ENCODE assay signal across 14 cellular contexts in genomic region chr10:103580422-103580821, GRCh38.
"Had no signal": no experiment of that assay in that cellular context is flagged by ENCODE, and none has a peak within 500 bp of the region (broad histone marks: within the 10 kb centered on the region; RNA-seq: fewer than 3 reads in every experiment).

No MANE protein-coding gene starts in this region.

- H3K4me3 Mint-ChIP-seq: activated T-helper 17 cell treated with anti-CD3 and anti-CD28 coated beads, Interleukin-2, amount 50 U/mL, for 72 hours; dendritic cell treated with granulocyte-macrophage colony-stimulating factor and Interleukin-4, amounts not matched to agents 40 ng/mL and 50 ng/mL, for 4 days; endodermal cell had no signal

- H3K4me3 ChIP-seq: hepatocyte, sigmoid colon, stomach had no signal

- DNase-seq: activated CD4-positive, alpha-beta T cell treated with anti-CD3 and anti-CD28 coated beads, Interleukin-2, amount 50 U/mL, for 1 hour; activated CD4-positive, CD25-positive, alpha-beta regulatory T cell; activated naive CD4-positive, alpha-beta T cell treated with Interleukin-2 at 50 U/mL for 16 hours; activated T-cell treated with anti-CD3 and anti-CD28 coated beads for 4 hours; sigmoid colon; stimulated activated CD4-positive, alpha-beta T cell treated with anti-CD3 and anti-CD28 coated beads, Interleukin-12 subunit alpha, Interleukin-12 subunit beta, amount 100 ng/mL, for 4 hours; stimulated activated CD4-positive, alpha-beta T cell treated with anti-CD3 and anti-CD28 coated beads, Interleukin-2, amount 100 ng/mL, for 24 hours; stomach had no signal

- H3K9me3 ChIP-seq: sigmoid colon had no signal

- H3K27ac ChIP-seq: hepatocyte, sigmoid colon, stomach had no signal

- H3K79me2 ChIP-seq: hepatocyte had no signal

- ATAC-seq: activated T-helper 17 cell treated with anti-CD3 and anti-CD28 coated beads, Interleukin-2, amount 50 U/mL, for 72 hours had no signal

- H2AFZ ChIP-seq: hepatocyte had no signal

- H3K4me1 Mint-ChIP-seq: activated T-helper 17 cell treated with anti-CD3 and anti-CD28 coated beads, Interleukin-2, amount 50 U/mL, for 72 hours had no signal

- H3K4me2 ChIP-seq: hepatocyte had no signal

- H3K27me3 ChIP-seq: hepatocyte had no signal

- H3K27ac Mint-ChIP-seq: activated T-helper 17 cell treated with anti-CD3 and anti-CD28 coated beads, Interleukin-2, amount 50 U/mL, for 72 hours; dendritic cell treated with granulocyte-macrophage colony-stimulating factor and Interleukin-4, amounts not matched to agents 40 ng/mL and 50 ng/mL, for 4 days; endodermal cell had no signal

- H3K9me3 Mint-ChIP-seq: activated T-helper 17 cell treated with anti-CD3 and anti-CD28 coated beads, Interleukin-2, amount 50 U/mL, for 72 hours; dendritic cell treated with granulocyte-macrophage colony-stimulating factor and Interleukin-4, amounts not matched to agents 40 ng/mL and 50 ng/mL, for 4 days had no signal

- FAIRE-seq: frontal cortex, keratinocyte had no signal

- H3K36me3 ChIP-seq: sigmoid colon, stomach had no signal
